33 cellular contexts compared by ENCODE assay signal in the genomic region with DNA sequence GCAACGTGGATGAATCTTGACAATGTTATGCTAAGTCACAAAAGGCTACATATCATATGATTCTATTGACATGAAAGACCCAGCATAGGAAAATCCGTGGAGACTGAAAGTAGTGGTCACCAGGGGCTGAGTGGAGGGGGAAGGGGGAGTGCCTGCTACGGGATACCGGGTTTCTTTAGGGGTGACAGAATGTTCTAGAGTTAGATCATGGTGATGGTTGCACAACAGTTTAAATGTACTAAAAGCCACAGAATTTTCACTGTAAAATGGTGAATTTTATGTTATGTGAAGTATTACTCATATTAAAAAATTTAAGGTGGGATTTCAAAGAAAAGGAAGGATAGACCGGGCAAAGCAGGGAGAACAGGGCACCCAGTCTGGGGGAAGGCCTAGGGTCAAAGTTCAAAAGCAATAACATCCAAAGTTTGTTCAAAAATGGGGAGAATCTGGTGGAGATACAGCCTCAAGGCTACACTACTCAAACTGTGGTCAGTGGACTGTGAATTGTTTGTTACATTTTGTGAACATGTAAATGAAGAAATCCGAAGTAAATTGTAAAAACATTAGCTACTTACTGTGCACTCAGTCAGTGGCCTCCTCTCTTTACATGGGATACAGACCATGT.
"Had no signal": no experiment of that assay in that cellular context is flagged by ENCODE, and none has a peak within 500 bp of the region (broad histone marks: within the 10 kb centered on the region; RNA-seq: fewer than 3 reads in every experiment).

No MANE protein-coding gene starts in this region.

- H3K4me1 Mint-ChIP-seq: stimulated activated memory B cell treated with anti-CD40 and anti-IgM and Interleukin-4, amounts not matched to agents 10 μg/mL and 1 μg/mL and 100 μg/mL, for 72 hours had no signal

- H3K9me3 Mint-ChIP-seq: effector memory CD8-positive, alpha-beta T cell; immature natural killer cell; stimulated activated memory B cell treated with anti-CD40 and anti-IgM and Interleukin-4, amounts not matched to agents 10 μg/mL and 1 μg/mL and 100 μg/mL, for 72 hours had no signal

- H3K4me1 ChIP-seq: prostate gland had no signal

- H3K27ac Mint-ChIP-seq: activated naive CD8-positive, alpha-beta T cell treated with anti-CD3 and anti-CD28 coated beads for 36 hours; activated T-cell treated with anti-CD3 and anti-CD28 coated beads, Interleukin-2, amount 50 U/mL, for 72 hours; effector memory CD8-positive, alpha-beta T cell; immature natural killer cell; stimulated activated memory B cell treated with anti-CD40 and anti-IgM and Interleukin-4, amounts not matched to agents 10 μg/mL and 1 μg/mL and 100 μg/mL, for 72 hours had no signal

- H3K27me3 ChIP-seq: adrenal gland, ascending aorta, cardiac muscle cell, gastroesophageal sphincter, hepatocyte, ovary, sigmoid colon, suprapubic skin, tibial artery had no signal

- H3K9me3 ChIP-seq: adrenal gland, ascending aorta, gastroesophageal sphincter, lower lobe of right lung, ovary, prostate gland, sigmoid colon, suprapubic skin, tibial artery had no signal

- H3K36me3 Mint-ChIP-seq: brain; immature natural killer cell; natural killer cell treated with Interleukin-12 subunit alpha and Interleukin-12 subunit beta and Interleukin-15 and Interleukin-18, amount 100 ng/mL, for 72 hours; stimulated activated memory B cell treated with anti-CD40 and anti-IgM and Interleukin-4, amounts not matched to agents 10 μg/mL and 1 μg/mL and 100 μg/mL, for 72 hours had no signal

- H3K27ac ChIP-seq: adrenal gland, ascending aorta, cardiac muscle cell, gastroesophageal sphincter, hepatocyte, lower lobe of right lung, ovary, prostate gland, sigmoid colon, suprapubic skin, tibial artery, VCaP had no signal

- H3K4me3 ChIP-seq: adrenal gland, ascending aorta, cardiac muscle cell, gastroesophageal sphincter, hepatocyte, lower lobe of right lung, ovary, prostate gland, sigmoid colon, smooth muscle cell, suprapubic skin, tibial artery had no signal

- H3K27me3 Mint-ChIP-seq: brain; effector memory CD8-positive, alpha-beta T cell; natural killer cell treated with Interleukin-12 subunit alpha and Interleukin-12 subunit beta and Interleukin-15 and Interleukin-18, amount 100 ng/mL, for 72 hours had no signal

- H3K36me3 ChIP-seq: adrenal gland, ascending aorta, cardiac muscle cell, gastroesophageal sphincter, lower lobe of right lung, ovary, prostate gland, sigmoid colon, suprapubic skin, tibial artery had no signal

- DNase-seq: activated CD4-positive, alpha-beta T cell treated with anti-CD3 and anti-CD28 coated beads for 4 hours; activated CD4-positive, alpha-beta T cell treated with anti-CD3 and anti-CD28 coated beads, Interleukin-2, amount 50 U/mL, for 4 hours; activated effector memory CD4-positive, alpha-beta T cell treated with Interleukin-2 at 50 U/mL for 16 hours; activated naive CD4-positive, alpha-beta T cell treated with Interleukin-2 at 50 U/mL for 16 hours; activated naive CD8-positive, alpha-beta T cell treated with anti-CD3 and anti-CD28 coated beads for 36 hours; activated T-cell treated with anti-CD3 and anti-CD28 coated beads for 4 hours; activated T-cell treated with anti-CD3 and anti-CD28 coated beads, Interleukin-2, amount 50 U/mL, for 72 hours; adrenal gland; cerebellar nuclear complex; cortex of kidney; effector memory CD8-positive, alpha-beta T cell; erythroblast; immature natural killer cell; lower lobe of right lung; mesendoderm; ovary; retina; sigmoid colon; stimulated activated CD4-positive, alpha-beta T cell treated with anti-CD3 and anti-CD28 coated beads, Interleukin-1b, Interleukin-23, amount 100 ng/mL, for 48 hours; stimulated activated CD4-positive, alpha-beta T cell treated with anti-CD3 and anti-CD28 coated beads, Interleukin-4, amount 100 ng/mL, for 4 hours; stimulated activated CD8-positive, alpha-beta memory T cell treated with anti-CD3 and anti-CD28 coated beads, Interleukin-4, amount 100 ng/mL, for 48 hours; tibial artery had no signal

- H3K4me3 Mint-ChIP-seq: activated naive CD8-positive, alpha-beta T cell treated with anti-CD3 and anti-CD28 coated beads for 36 hours; activated T-cell treated with anti-CD3 and anti-CD28 coated beads, Interleukin-2, amount 50 U/mL, for 72 hours; brain; effector memory CD8-positive, alpha-beta T cell; immature natural killer cell; natural killer cell treated with Interleukin-12 subunit alpha and Interleukin-12 subunit beta and Interleukin-15 and Interleukin-18, amount 100 ng/mL, for 72 hours; stimulated activated memory B cell treated with anti-CD40 and anti-IgM and Interleukin-4, amounts not matched to agents 10 μg/mL and 1 μg/mL and 100 μg/mL, for 72 hours had no signal
